ENCODE assay signal across 8 cellular contexts in genomic region chrX:11427082-11428033, GRCh38.
DNase-seq lines count a peak whose midpoint lies in the region; FAIRE-seq lines count a peak whose summit lies in the region.

No MANE protein-coding gene starts in this region.

- no peak overlapping the region for H3K23ac ChIP-seq in trophoblast cell (ENCODE audit: low read length)

- peak overlapping the region; percentile 95 for H3K4me2 ChIP-seq in trophoblast cell (ENCODE audit: low read length)

- no peak for DNase-seq in GM18507 (ENCODE audit: extremely low spot score, insufficient read length, low read depth)
- DNase-seq in NT2/D1 (ENCODE audit: low read depth, low spot score), result no peak
- peak; percentile 1 for DNase-seq in germinal center (ENCODE audit: low spot score)
- DNase-seq in trophoblast cell, result no peak
- no peak for DNase-seq in ACHN
- no peak for DNase-seq in activated CD4-positive, alpha-beta T cell treated with anti-CD3 and anti-CD28 coated beads, Interleukin-2, amount 10 ng/mL, durations not matched to agents 24 days and 14 days
- no peak for DNase-seq in NCI-H2171 treated with DMSO at 0.1 percent for 48 hours (lab: John Stamatoyannopoulos, UW)
- no peak for DNase-seq in DMS53 treated with DMSO at 0.1 percent for 48 hours (lab: John Stamatoyannopoulos, UW; ENCODE audit: unreplicated experiment)

- in situ Hi-C loops in ACHN (cut with HindIII; ENCODE audit: low pct_ligation_motif_present, low pct_unique_long_range_greater_than_20kb, low sequenced_read_pairs), result no loop called here

- H2BK120ac ChIP-seq in trophoblast cell (ENCODE audit: insufficient read depth, low read length, poor library complexity), result no peak overlapping the region

- H2BK12ac ChIP-seq in trophoblast cell (ENCODE audit: low read length), result no peak overlapping the region

- H3K36me3 Mint-ChIP-seq in activated CD4-positive, alpha-beta T cell treated with anti-CD3 and anti-CD28 coated beads, Interleukin-2, amount 10 ng/mL, durations not matched to agents 24 days and 14 days (ENCODE audit: low read depth), result no peaks in the 10 kb centered on the region

- no peak overlapping the region for H3K27ac Mint-ChIP-seq in activated CD4-positive, alpha-beta T cell treated with anti-CD3 and anti-CD28 coated beads, Interleukin-2, amount 10 ng/mL, durations not matched to agents 24 days and 14 days

- no peak overlapping the region for H2BK5ac ChIP-seq in trophoblast cell (ENCODE audit: low read depth, low read length, poor library complexity)

- H3K4me3 ChIP-seq in NT2/D1 (ENCODE audit: insufficient read length, low read depth), result peak overlapping the region; percentile 64
- peak overlapping the region; percentile 71 for H3K4me3 ChIP-seq in trophoblast cell (ENCODE audit: low read depth, low read length)

- no peak overlapping the region for H2AK5ac ChIP-seq in trophoblast cell (ENCODE audit: low read length)

- no peaks in the 10 kb centered on the region for H3K9me3 Mint-ChIP-seq in activated CD4-positive, alpha-beta T cell treated with anti-CD3 and anti-CD28 coated beads, Interleukin-2, amount 10 ng/mL, durations not matched to agents 24 days and 14 days

- H3K18ac ChIP-seq in trophoblast cell (ENCODE audit: low read length), result no peak overlapping the region

- H3K14ac ChIP-seq in trophoblast cell (ENCODE audit: low read length), result no peak overlapping the region

- H3K27me3 Mint-ChIP-seq in activated CD4-positive, alpha-beta T cell treated with anti-CD3 and anti-CD28 coated beads, Interleukin-2, amount 10 ng/mL, durations not matched to agents 24 days and 14 days, result peaks cover 16% of the 10 kb centered on the region

- H3K79me1 ChIP-seq in trophoblast cell (ENCODE audit: low read length), result no peaks in the 10 kb centered on the region

- no peak overlapping the region for H4K91ac ChIP-seq in trophoblast cell (ENCODE audit: low read depth, low read length)

- WGBS in trophoblast cell (ENCODE audit: extremely low coverage, insufficient coverage, insufficient read length), result no CpG with 5 or more reads among the region's 72 CpGs

- no peak overlapping the region for H3K4ac ChIP-seq in trophoblast cell (ENCODE audit: low read depth, low read length)

- H3K79me2 ChIP-seq in trophoblast cell (ENCODE audit: control insufficient read depth, insufficient read depth, low read length, poor library complexity), result no peaks in the 10 kb centered on the region

- no peak overlapping the region for H3K27ac ChIP-seq in trophoblast cell (ENCODE audit: low read depth, low read length)

- H3K36me3 ChIP-seq in NT2/D1 (ENCODE audit: insufficient read depth, insufficient read length, low read length) (no peaks in the 10 kb centered on the region), trophoblast cell (ENCODE audit: control insufficient read depth in 1 of 2, insufficient read depth in 2 of 2, low read length in 2 of 2) (no peaks in the 10 kb centered on the region)

- H3K9me3 ChIP-seq in NT2/D1 (ENCODE audit: insufficient read depth, low read length) (no peaks in the 10 kb centered on the region), trophoblast cell (ENCODE audit: insufficient read depth, low read depth, low read length) (no peaks in the 10 kb centered on the region)

- H3K4me1 ChIP-seq in NT2/D1 (ENCODE audit: insufficient read depth, insufficient read length) (no peaks in the 10 kb centered on the region), trophoblast cell (ENCODE audit: control insufficient read depth in 1 of 2, insufficient read depth in 2 of 2, low read length in 2 of 2) (no peaks in the 10 kb centered on the region)

- H3K4me1 Mint-ChIP-seq in activated CD4-positive, alpha-beta T cell treated with anti-CD3 and anti-CD28 coated beads, Interleukin-2, amount 10 ng/mL, durations not matched to agents 24 days and 14 days, result no peaks in the 10 kb centered on the region

- no peak overlapping the region for H3K9ac ChIP-seq in NT2/D1 (ENCODE audit: insufficient read length, low read depth)
- H3K9ac ChIP-seq in trophoblast cell (ENCODE audit: low read length), result no peak overlapping the region

- no peak overlapping the region for H3K4me3 Mint-ChIP-seq in activated CD4-positive, alpha-beta T cell treated with anti-CD3 and anti-CD28 coated beads, Interleukin-2, amount 10 ng/mL, durations not matched to agents 24 days and 14 days

- H2AFZ ChIP-seq in trophoblast cell (ENCODE audit: insufficient read depth, low read length, poor library complexity), result no peak overlapping the region

- FAIRE-seq in GM18507 (lab: Jason Lieb, UNC), result peak; percentile 69

- no peak overlapping the region for H4K8ac ChIP-seq in trophoblast cell (ENCODE audit: low read depth, low read length)

- intact Hi-C loops in activated CD4-positive, alpha-beta T cell treated with anti-CD3 and anti-CD28 coated beads, Interleukin-2, amount 10 ng/mL, durations not matched to agents 24 days and 14 days (cut with micrococcal nuclease), result no loop called here

- no peak overlapping the region for H4K12ac ChIP-seq in trophoblast cell (ENCODE audit: low read depth, low read length)

- peaks cover 36% of the 10 kb centered on the region for H3K27me3 ChIP-seq in NT2/D1 (ENCODE audit: insufficient read depth, insufficient read length)
- no peaks in the 10 kb centered on the region for H3K27me3 ChIP-seq in trophoblast cell (ENCODE audit: insufficient read depth, low read length)
